17 cellular contexts compared by ENCODE assay signal in genomic region chr6:163349001-163349680, GRCh38.
A peak's percentile ranks its signal among the peaks of the same experiment; 100 is the strongest.
DNase-seq lines count a peak whose midpoint lies in the region; ATAC-seq, FAIRE-seq and TF ChIP-seq lines count a peak whose summit lies in the region.
"Had no signal": no experiment of that assay in that cellular context is flagged by ENCODE, and none has a peak within 500 bp of the region (broad histone marks: within the 10 kb centered on the region; RNA-seq: fewer than 3 reads in every experiment).

No MANE protein-coding gene starts in this region.

- no peak for TF ChIP-seq RAD21 in HepG2 (CRISPR knock-in tag; IDR thresholded peaks at IDR 0.05)

- POLR2A ChIA-PET in HepG2 (lab: Yijun Ruan, JAX): no interaction called here

- H3K27me3 ChIP-seq in HepG2 (ENCODE audit: control insufficient read depth in 1 of 2, insufficient read depth in 2 of 2, low read length in 2 of 2) (peaks cover 0 to 67% of the 10 kb centered on the region in 2 experiments; a peak in 3 of 5 replicates), right lobe of liver (no peaks in the 10 kb centered on the region), hepatocyte (no peaks in the 10 kb centered on the region)
- H3K27me3 ChIP-seq: upper lobe of right lung had no signal

- no peak overlapping the region for H3K9ac ChIP-seq in HepG2 (ENCODE audit: insufficient read depth, low read depth, low read length)

- no peaks in the 10 kb centered on the region for H3K9me2 ChIP-seq in hepatocyte (replicated peaks; ENCODE audit: insufficient read depth)

- FAIRE-seq in HepG2 (lab: Jason Lieb, UNC): no peak
- FAIRE-seq in frontal cortex (lab: Jason Lieb, UNC): peak; percentile 82

- TF ChIP-seq CTCF in HepG2 (CRISPR knock-in tag; IDR thresholded peaks at IDR 0.05) (no peak), right lobe of liver (IDR thresholded peaks at IDR 0.05) (no peak), hepatocyte (IDR thresholded peaks at IDR 0.05; ENCODE audit: poor library complexity) (no peak)

- DNase-seq in HepG2 (ENCODE audit: low spot score) (no peak), right lobe of liver (no peak), frontal cortex (ENCODE audit: low spot score in 2 of 2) (peak in 1 of 2 donors; percentile 54), nucleus accumbens (lab: John Stamatoyannopoulos, UW) (peak in 53 of 56 donors; percentile 59 to 98 (median 90)), NAMALWA (ENCODE audit: low spot score) (no peak), hepatocyte (ENCODE audit: low spot score) (no peak), glomerular visceral epithelial cell (ENCODE audit: extremely low spot score) (no peak)
- no peak for DNase-seq in activated T-cell treated with anti-CD3 and anti-CD28 coated beads, Interleukin-2, amount 50 U/mL, for 48 hours
- DNase-seq: activated CD4-positive, CD25-positive, alpha-beta regulatory T cell; CD8-positive, alpha-beta T cell; effector CD8-positive, alpha-beta T cell; NCI-H1048; NCI-H524 treated with DMSO at 0.1 percent for 48 hours; stimulated activated naive B cell treated with anti-CD40 and anti-IgM and Interleukin-4, amounts not matched to agents 10 μg/mL and 1 μg/mL and 100 μg/mL, for 72 hours; T-helper 2 cell; upper lobe of right lung had no signal

- TF ChIP-seq POLR2A in HepG2 (IDR thresholded peaks at IDR 0.05; ENCODE audit: insufficient read depth in 1 of 2, low read depth in 2 of 2, low read length in 2 of 2) (no peak), right lobe of liver (IDR thresholded peaks at IDR 0.05) (no peak)

- H3K79me2 ChIP-seq in HepG2 (ENCODE audit: insufficient read depth, low read length) (no peaks in the 10 kb centered on the region), hepatocyte (no peaks in the 10 kb centered on the region)

- no peak overlapping the region for H3K27ac ChIP-seq in HepG2 (ENCODE audit: extremely low read length, insufficient read depth, low read length)
- H3K27ac ChIP-seq in right lobe of liver: no peak overlapping the region
- H3K27ac ChIP-seq in hepatocyte: no peak overlapping the region
- H3K27ac ChIP-seq: upper lobe of right lung had no signal

- no TSS peak for BruUV-seq in HepG2 (replicated peaks; lab: Mats Ljungman, UMichigan)

- in situ Hi-C loops in HepG2 (cut with HindIII; ENCODE audit: extremely low pct_ligation_motif_present, low pct_unique_long_range_greater_than_20kb): no loop called here

- H3K36me3 ChIP-seq in HepG2 (replicated peaks in 1 of 2; ENCODE audit: control insufficient read depth in 1 of 2, insufficient read depth in 2 of 2, low read length in 2 of 2): no peaks in the 10 kb centered on the region
- H3K36me3 ChIP-seq in right lobe of liver: no peaks in the 10 kb centered on the region
- H3K36me3 ChIP-seq in hepatocyte (replicated peaks; ENCODE audit: insufficient read depth, low read depth): no peaks in the 10 kb centered on the region
- H3K36me3 ChIP-seq: upper lobe of right lung had no signal

- H2AFZ ChIP-seq in HepG2 (ENCODE audit: low read length) (no peak overlapping the region), hepatocyte (no peak overlapping the region)

- no peaks in the 10 kb centered on the region for H3K9me3 ChIP-seq in HepG2 (ENCODE audit: low read length)
- H3K9me3 ChIP-seq in right lobe of liver: no peaks in the 10 kb centered on the region
- H3K9me3 ChIP-seq in hepatocyte (ENCODE audit: low read depth): no peaks in the 10 kb centered on the region
- H3K9me3 ChIP-seq: upper lobe of right lung had no signal

- ATAC-seq in HepG2: peak; percentile 38
- no peak for ATAC-seq in right lobe of liver
- ATAC-seq: CD8-positive, alpha-beta T cell; left lobe of liver; stimulated activated naive B cell treated with anti-CD40 and anti-IgM and Interleukin-4, amounts not matched to agents 10 μg/mL and 1 μg/mL and 100 μg/mL, for 72 hours; upper lobe of right lung had no signal

- H3K4me2 ChIP-seq in HepG2 (ENCODE audit: low read depth, low read length) (no peak overlapping the region), hepatocyte (no peak overlapping the region)

- no peaks in the 10 kb centered on the region for H3K4me1 ChIP-seq in HepG2 (ENCODE audit: insufficient read depth, low read length)
- H3K4me1 ChIP-seq in right lobe of liver: no peaks in the 10 kb centered on the region
- H3K4me1 ChIP-seq in hepatocyte (ENCODE audit: insufficient read depth): no peaks in the 10 kb centered on the region
- H3K4me1 ChIP-seq: upper lobe of right lung had no signal

- 46% methylated on average over 8 of the region's 8 CpGs for whole genome bisulfite sequencing in HepG2 (ENCODE audit: low lambda C conversion rate)
- WGBS in right lobe of liver (ENCODE audit: insufficient coverage, low coverage, low lambda C conversion rate, missing lambda C conversion rate): 78% methylated on average over 5 of the region's 8 CpGs
- WGBS in hepatocyte (ENCODE audit: low lambda C conversion rate, missing lambda C conversion rate): 96% methylated on average over 8 of the region's 8 CpGs

- TF ChIP-seq EP300 in HepG2 (IDR thresholded peaks at IDR 0.05; ENCODE audit: low read depth in 2 of 2, low read length in 2 of 2) (no peak), HepG2 (CRISPR knock-in tag; IDR thresholded peaks at IDR 0.05; ENCODE audit: borderline replicate concordance) (no peak)

- intact Hi-C loops in HepG2 (cut with micrococcal nuclease; ENCODE audit: unreplicated experiment) (no loop called here), right lobe of liver (cut with DNase I) (no loop called here)

- H4K20me1 ChIP-seq in HepG2 (ENCODE audit: insufficient read depth, low read length) (no peaks in the 10 kb centered on the region), hepatocyte (ENCODE audit: insufficient read depth, poor library complexity, severe bottlenecking) (no peaks in the 10 kb centered on the region)

- CTCF ChIA-PET in HepG2 (lab: Yijun Ruan, JAX; ENCODE audit: low intra/inter-chr PET ratio, low total read pairs): no interaction called here

- H3K4me3 ChIP-seq in HepG2 (replicated peaks in 1 of 3; ENCODE audit: insufficient read depth in 1 of 3, low read depth in 2 of 3, low read length in 3 of 3) (no peak overlapping the region), right lobe of liver (no peak overlapping the region), hepatocyte (no peak overlapping the region)
- H3K4me3 ChIP-seq: upper lobe of right lung had no signal

TF ChIP-seq in HepG2, 621 proteins besides CTCF, POLR2A, EP300 and RAD21:
- no peak for TF ChIP-seq ZXDC (CRISPR knock-in tag; IDR thresholded peaks at IDR 0.05)
- peak; percentile 87 to 95 for TF ChIP-seq MAFK (conservative IDR thresholded peaks at IDR 0.05 in 1 of 2, IDR thresholded peaks at IDR 0.05 in 1 of 2; ENCODE audit: low read length in 2 of 2)
- no peak for TF ChIP-seq SATB2 (CRISPR knock-in tag; IDR thresholded peaks at IDR 0.05)
- TF ChIP-seq MAFF (IDR thresholded peaks at IDR 0.05; ENCODE audit: low read depth, low read length): peak; percentile 90
- no peak for TF ChIP-seq ZNF430 (CRISPR knock-in tag; IDR thresholded peaks at IDR 0.05)
- no peak for TF ChIP-seq NFE2 (CRISPR knock-in tag; IDR thresholded peaks at IDR 0.05)
- no peak for TF ChIP-seq MLX (CRISPR knock-in tag; IDR thresholded peaks at IDR 0.05)
- no peak for TF ChIP-seq ZNF775 (CRISPR knock-in tag; IDR thresholded peaks at IDR 0.05; ENCODE audit: borderline replicate concordance)
- no peak for TF ChIP-seq ZNF556 (CRISPR knock-in tag; IDR thresholded peaks at IDR 0.05; ENCODE audit: borderline replicate concordance)
- TF ChIP-seq RFXANK (CRISPR knock-in tag; IDR thresholded peaks at IDR 0.05): no peak

Comparison
In these comparisons a context has a peak if more than half of its experiments do, and no peak if none do; other contexts are left out.
1. DNase-seq: peak in nucleus accumbens (53 of 56); none in HepG2 (single experiment), right lobe of liver (0 of 3), NAMALWA (single experiment), hepatocyte (single experiment), activated T-cell treated with anti-CD3 and anti-CD28 coated beads, Interleukin-2, amount 50 U/mL, for 48 hours (0 of 2) and glomerular visceral epithelial cell (single experiment).